ENCODE assay signal across 9 cellular contexts in the genomic region with DNA sequence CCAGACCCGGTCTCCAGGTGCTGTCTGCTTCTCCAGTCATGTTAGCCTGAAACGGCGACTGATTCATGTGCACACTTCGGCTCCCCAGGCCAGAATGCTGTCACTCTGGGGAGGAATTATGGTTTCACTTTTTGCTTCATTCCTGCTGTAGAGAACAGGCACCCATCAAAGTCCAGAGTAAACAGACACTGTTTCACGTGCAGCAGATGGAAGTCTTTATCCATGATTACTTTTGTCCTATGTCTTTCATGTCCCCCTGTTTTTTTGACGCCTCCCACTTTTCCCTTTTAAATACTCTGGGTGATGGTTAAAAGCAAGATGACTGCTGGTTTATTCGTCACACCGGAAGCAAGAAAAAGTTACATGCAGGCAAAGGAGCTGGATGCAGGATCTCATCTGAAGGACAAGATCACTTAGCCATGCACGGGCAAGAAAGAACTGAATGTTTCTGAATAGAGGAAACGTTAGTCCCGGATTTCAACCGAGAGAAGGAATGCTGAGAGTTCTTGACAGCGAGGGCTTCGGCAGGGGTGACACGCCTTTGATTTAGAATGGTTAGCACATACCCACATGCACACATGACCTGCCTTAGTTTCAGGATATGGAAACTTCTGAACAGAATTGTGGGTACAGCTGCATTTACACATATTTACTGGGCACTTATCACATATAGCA.
A peak's percentile ranks its signal among the peaks of the same experiment; 100 is the strongest.
DNase-seq lines count a peak whose midpoint lies in the region; ATAC-seq, FAIRE-seq and TF ChIP-seq lines count a peak whose summit lies in the region.
"Had no signal": no experiment of that assay in that cellular context is flagged by ENCODE, and none has a peak within 500 bp of the region (broad histone marks: within the 10 kb centered on the region; RNA-seq: fewer than 3 reads in every experiment).

No MANE protein-coding gene starts in this region.

- in situ Hi-C loops in K562 (cut with MboI): no loop called here

- CTCF ChIA-PET in K562 (lab: Yijun Ruan, JAX; ENCODE audit: low intra/inter-chr PET ratio): no interaction called here

- no peak overlapping the region for H3K9ac ChIP-seq in K562 (ENCODE audit: insufficient read depth in 1 of 2, low read depth in 2 of 2, low read length in 2 of 2)

- intact Hi-C loops in K562 (cut with micrococcal nuclease): no loop called here
- intact Hi-C loops in thyroid gland (cut with DNase I): no loop called here

- H3K27ac ChIP-seq in K562 (ENCODE audit: extremely low read depth, low read depth, low read length) (no peak overlapping the region), lung (ENCODE audit: low read depth in 1 of 2, low read length in 1 of 2) (peak overlapping the region; percentile 51 to 74), thyroid gland (peak overlapping the region in 2 of 3 donors; percentile 39 to 57)
- H3K27ac ChIP-seq: SJSA1 had no signal

- TF ChIP-seq POLR2A in K562 (conservative IDR thresholded peaks at IDR 0.05): no peak
- TF ChIP-seq POLR2A in thyroid gland (IDR thresholded peaks at IDR 0.05): peak in 1 of 2 donors; percentile 22

- no peak for TF ChIP-seq RAD21 in K562 (CRISPR knock-in tag; conservative IDR thresholded peaks at IDR 0.05 in 1 of 2, IDR thresholded peaks at IDR 0.05 in 1 of 2)

- H4K20me1 ChIP-seq in K562 (replicated peaks; ENCODE audit: control insufficient read depth, insufficient read depth, low read length): no peaks in the 10 kb centered on the region

- no peak for FAIRE-seq in K562 (lab: Jason Lieb, UNC)

- H3K4me3 ChIP-seq in K562 (no peak overlapping the region), lung (no peak overlapping the region), thyroid gland (replicated peaks in 1 of 3) (no peak overlapping the region)
- H3K4me3 ChIP-seq: SJSA1 had no signal

- no peaks in the 10 kb centered on the region for H3K9me1 ChIP-seq in K562 (ENCODE audit: control insufficient read depth, insufficient read depth, low read length)

- H2AFZ ChIP-seq in K562 (ENCODE audit: low read depth, low read length): no peak overlapping the region; the same call in none of the 2 replicates

- TF ChIP-seq CTCF in K562 (IDR thresholded peaks at IDR 0.05 in 2 of 3, conservative IDR thresholded peaks at IDR 0.05 in 1 of 3; ENCODE audit: insufficient read depth in 2 of 3, low read depth in 1 of 3, low read length in 3 of 3) (no peak), lung (IDR thresholded peaks at IDR 0.05; ENCODE audit: control extremely low read depth, extremely low read depth) (no peak), thyroid gland (IDR thresholded peaks at IDR 0.05) (no peak)

- DNase-seq in NCI-H510A treated with DMSO at 0.1 percent for 48 hours (lab: John Stamatoyannopoulos, UW): peak; percentile 10
- DNase-seq in NCI-H510A (lab: John Stamatoyannopoulos, UW): no peak
- no peak for DNase-seq in K562 (ENCODE audit: extremely low read depth in 1 of 4, low spot score in 3 of 4)
- peak; percentile 48 for DNase-seq in lung (ENCODE audit: low spot score)
- peak; percentile 46 to 68 for DNase-seq in thyroid gland
- DNase-seq in DMS153 (lab: John Stamatoyannopoulos, UW): no peak

- WGBS in K562 (ENCODE audit: insufficient coverage, low coverage, missing lambda C conversion rate): 12% methylated on average over 15 of the region's 15 CpGs
- 14 to 19% methylated on average over 15 of the region's 15 CpGs for WGBS in lung, 2 donors
- 40 to 45% methylated on average over 15 of the region's 15 CpGs for WGBS in thyroid gland, 2 donors

- no peak for TF ChIP-seq EP300 in K562 (IDR thresholded peaks at IDR 0.05; ENCODE audit: low read length)

- ATAC-seq in K562 (no peak), lung (ENCODE audit: insufficient read depth, low FRiP score) (peak; percentile 53), HG02970 (IDR thresholded peaks at IDR 0.05; ENCODE audit: low FRiP score, unreplicated experiment) (no peak), HG03520 (IDR thresholded peaks at IDR 0.05; ENCODE audit: unreplicated experiment) (no peak)

- H3K4me1 ChIP-seq in K562 (replicated peaks in 1 of 2; ENCODE audit: control insufficient read depth in 2 of 2, insufficient read depth in 2 of 2, low read length in 2 of 2): no peaks in the 10 kb centered on the region
- H3K4me1 ChIP-seq in lung (ENCODE audit: control insufficient read depth in 2 of 2, insufficient read depth in 2 of 2, low read length in 2 of 2): peaks cover 0 to 2% of the 10 kb centered on the region in 2 donors
- H3K4me1 ChIP-seq in thyroid gland: peaks cover 4 to 9% of the 10 kb centered on the region in 2 donors
- H3K4me1 ChIP-seq: SJSA1 had no signal

- H3K4me2 ChIP-seq in K562 (ENCODE audit: insufficient read depth, low read length): no peak overlapping the region

- H3K27me3 ChIP-seq in K562 (ENCODE audit: control insufficient read depth in 2 of 2, insufficient read depth in 2 of 2, low read length in 2 of 2) (peaks cover 0 to 8% of the 10 kb centered on the region in 2 experiments; a peak in 1 of 5 replicates), lung (ENCODE audit: control insufficient read depth, insufficient read depth) (no peaks in the 10 kb centered on the region), thyroid gland (no peaks in the 10 kb centered on the region)
- H3K27me3 ChIP-seq: SJSA1 had no signal

- POLR2A ChIA-PET in K562 (lab: Yijun Ruan, JAX): no interaction called here

- H3K9me3 ChIP-seq in K562 (replicated peaks; ENCODE audit: control insufficient read depth, insufficient read depth, low read depth, low read length): no peaks in the 10 kb centered on the region
- H3K9me3 ChIP-seq in lung (ENCODE audit: control insufficient read depth in 2 of 2, insufficient read depth in 1 of 2, low read length in 1 of 2): no peaks in the 10 kb centered on the region
- no peaks in the 10 kb centered on the region for H3K9me3 ChIP-seq in thyroid gland
- H3K9me3 ChIP-seq: SJSA1 had no signal

- H3K79me2 ChIP-seq in K562 (ENCODE audit: control insufficient read depth, insufficient read depth, low read length): no peaks in the 10 kb centered on the region

- H3K36me3 ChIP-seq in K562 (ENCODE audit: control insufficient read depth, insufficient read depth, low read length) (no peaks in the 10 kb centered on the region), lung (ENCODE audit: control insufficient read depth in 2 of 2, insufficient read depth in 2 of 2, low read length in 2 of 2) (no peaks in the 10 kb centered on the region), thyroid gland (no peaks in the 10 kb centered on the region)
- H3K36me3 ChIP-seq: SJSA1 had no signal

- BruUV-seq in K562 (replicated peaks; lab: Mats Ljungman, UMichigan): no TSS peak

TF ChIP-seq in K562, 482 proteins besides CTCF, POLR2A, EP300 and RAD21 (continues in another document):
- TF ChIP-seq, protein P1, sequence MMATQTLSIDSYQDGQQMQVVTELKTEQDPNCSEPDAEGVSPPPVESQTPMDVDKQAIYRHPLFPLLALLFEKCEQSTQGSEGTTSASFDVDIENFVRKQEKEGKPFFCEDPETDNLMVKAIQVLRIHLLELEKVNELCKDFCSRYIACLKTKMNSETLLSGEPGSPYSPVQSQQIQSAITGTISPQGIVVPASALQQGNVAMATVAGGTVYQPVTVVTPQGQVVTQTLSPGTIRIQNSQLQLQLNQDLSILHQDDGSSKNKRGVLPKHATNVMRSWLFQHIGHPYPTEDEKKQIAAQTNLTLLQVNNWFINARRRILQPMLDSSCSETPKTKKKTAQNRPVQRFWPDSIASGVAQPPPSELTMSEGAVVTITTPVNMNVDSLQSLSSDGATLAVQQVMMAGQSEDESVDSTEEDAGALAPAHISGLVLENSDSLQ (IDR thresholded peaks at IDR 0.05): peak; percentile 34; the same call in 1 of the 2 replicates
- peak; percentile 53 for TF ChIP-seq L3MBTL2 (IDR thresholded peaks at IDR 0.05)
- no peak for TF ChIP-seq POLR3G (IDR thresholded peaks at IDR 0.05; ENCODE audit: extremely low read depth, insufficient read length, insufficient replicate concordance)

Comparison
In these comparisons a context has a peak if more than half of its experiments do, and no peak if none do; other contexts are left out.
1. DNase-seq: peak in NCI-H510A treated with DMSO at 0.1 percent for 48 hours (single experiment), lung (single experiment) and thyroid gland (2 of 2); none in NCI-H510A (single experiment), K562 (0 of 4) and DMS153 (single experiment).